19 cellular contexts compared by ENCODE assay signal in genomic region chr9:120324461-120324860, GRCh38.
"Had no signal": no experiment of that assay in that cellular context is flagged by ENCODE, and none has a peak within 500 bp of the region (broad histone marks: within the 10 kb centered on the region; RNA-seq: fewer than 3 reads in every experiment).

No MANE protein-coding gene starts in this region.

- H3K27ac ChIP-seq: SJSA1, SK-N-MC had no signal

- H3K36me3 ChIP-seq: SJSA1 had no signal

- H3K4me3 ChIP-seq: SJSA1 had no signal

- FAIRE-seq: HepG2, RCC 7860 had no signal

- H3K4me1 ChIP-seq: SJSA1 had no signal

- H3K9me3 ChIP-seq: SJSA1 had no signal

- DNase-seq: IMR-90, Kasumi-1, KG1, MM.1S, NCI-H187, NCI-H2081 treated with DMSO at 0.1 percent for 48 hours, NCI-H2171, NCI-H226, NCI-H446, NCI-H510A, NCI-H524 treated with DMSO at 0.1 percent for 48 hours, NCI-H774, Right ventricle myocardium superior, RPMI8226, SIG-M5 had no signal
